ENCODE assay signal across 8 cellular contexts in genomic region chr20:43658068-43658722, GRCh38. TPM values are rescaled to one million over a fixed set of nuclear protein-coding genes. Genes with fewer than 3 reads are reported as not detected.
A peak's percentile ranks its signal among the peaks of the same experiment; 100 is the strongest.
DNase-seq lines count a peak whose midpoint lies in the region; ATAC-seq and TF ChIP-seq lines count a peak whose summit lies in the region.

No MANE protein-coding gene starts in this region.

- no peaks in the 10 kb centered on the region for H3K36me3 Mint-ChIP-seq in activated naive CD8-positive, alpha-beta T cell treated with anti-CD3 and anti-CD28 coated beads, Interleukin-2, amount 50 U/mL, for 24 hours (ENCODE audit: low read depth)

- no peak for TF ChIP-seq CTCF in LNCaP clone FGC (IDR thresholded peaks at IDR 0.05; ENCODE audit: control insufficient read depth, extremely low read depth, insufficient read depth)

- H3K4me1 Mint-ChIP-seq in activated naive CD8-positive, alpha-beta T cell treated with anti-CD3 and anti-CD28 coated beads, Interleukin-2, amount 50 U/mL, for 24 hours, result peaks cover 24% of the 10 kb centered on the region

- ATAC-seq in activated naive CD8-positive, alpha-beta T cell treated with anti-CD3 and anti-CD28 coated beads, Interleukin-2, amount 50 U/mL, for 24 hours, result peak; percentile 85
- ATAC-seq in GM19463 (IDR thresholded peaks at IDR 0.05; ENCODE audit: unreplicated experiment), result no peak

- H3K4me3 ChIP-seq in LNCaP clone FGC (ENCODE audit: low read depth, low read length), result peak overlapping the region; percentile 97

- no peaks in the 10 kb centered on the region for H3K9me3 Mint-ChIP-seq in activated naive CD8-positive, alpha-beta T cell treated with anti-CD3 and anti-CD28 coated beads, Interleukin-2, amount 50 U/mL, for 24 hours

- peak; percentile 75 for DNase-seq in activated effector memory CD4-positive, alpha-beta T cell treated with anti-CD3 and anti-CD28 coated beads, Interleukin-2, amount 50 U/mL, for 16 hours
- no peak for DNase-seq in activated effector memory CD4-positive, alpha-beta T cell treated with Interleukin-2 at 50 U/mL for 16 hours
- DNase-seq in LNCaP clone FGC (ENCODE audit: low read depth) (no peak), left kidney (ENCODE audit: low read depth, low spot score) (peak; percentile 69), ureter (ENCODE audit: low spot score) (no peak)
- DNase-seq in activated naive CD8-positive, alpha-beta T cell treated with anti-CD3 and anti-CD28 coated beads, Interleukin-2, amount 50 U/mL, for 24 hours, result peak; percentile 66
- DNase-seq in stimulated activated CD8-positive, alpha-beta memory T cell treated with anti-CD3 and anti-CD28 coated beads, Interleukin-2, amount 100 ng/mL, for 48 hours (ENCODE audit: low read depth in 2 of 2), result peak; percentile 14 to 40

- H3K27me3 Mint-ChIP-seq in activated naive CD8-positive, alpha-beta T cell treated with anti-CD3 and anti-CD28 coated beads, Interleukin-2, amount 50 U/mL, for 24 hours, result no peaks in the 10 kb centered on the region

- peak overlapping the region; percentile 90 for H3K4me3 Mint-ChIP-seq in activated naive CD8-positive, alpha-beta T cell treated with anti-CD3 and anti-CD28 coated beads, Interleukin-2, amount 50 U/mL, for 24 hours

- H3K27ac Mint-ChIP-seq in activated naive CD8-positive, alpha-beta T cell treated with anti-CD3 and anti-CD28 coated beads, Interleukin-2, amount 50 U/mL, for 24 hours, result peak overlapping the region; percentile 99

RNA-seq across cellular contexts. Expression of gene MYBL2, which starts 8.7 kb away (rescaled TPM):
- 0.60 TPM for total RNA-seq in ureter

Comparison
In these comparisons a context has a peak if more than half of its experiments do, and no peak if none do; other contexts are left out.
1. DNase-seq: peak in activated effector memory CD4-positive, alpha-beta T cell treated with anti-CD3 and anti-CD28 coated beads, Interleukin-2, amount 50 U/mL, for 16 hours (single experiment), activated naive CD8-positive, alpha-beta T cell treated with anti-CD3 and anti-CD28 coated beads, Interleukin-2, amount 50 U/mL, for 24 hours (single experiment), left kidney (single experiment) and stimulated activated CD8-positive, alpha-beta memory T cell treated with anti-CD3 and anti-CD28 coated beads, Interleukin-2, amount 100 ng/mL, for 48 hours (2 of 2); none in activated effector memory CD4-positive, alpha-beta T cell treated with Interleukin-2 at 50 U/mL for 16 hours (single experiment), LNCaP clone FGC (single experiment) and ureter (single experiment).